19 cellular contexts compared by ENCODE assay signal in genomic region chr15:73493936-73494335, GRCh38. TPM values are rescaled to one million over a fixed set of nuclear protein-coding genes. Genes with fewer than 3 reads are reported as not detected.
A peak's percentile ranks its signal among the peaks of the same experiment; 100 is the strongest.
DNase-seq lines count a peak whose midpoint lies in the region; ATAC-seq and TF ChIP-seq lines count a peak whose summit lies in the region.
"Had no signal": no experiment of that assay in that cellular context is flagged by ENCODE, and none has a peak within 500 bp of the region (broad histone marks: within the 10 kb centered on the region; RNA-seq: fewer than 3 reads in every experiment).

No MANE protein-coding gene starts in this region.

- H3K4me1 ChIP-seq in RWPE2 (ENCODE audit: insufficient read depth, poor library complexity, severe bottlenecking) (no peaks in the 10 kb centered on the region), tibial nerve (no peaks in the 10 kb centered on the region)

- H3K27ac ChIP-seq in RWPE2 (ENCODE audit: poor library complexity, severe bottlenecking) (no peak overlapping the region), tibial nerve (no peak overlapping the region)

- no peak for TF ChIP-seq CTCF in RWPE2 (IDR thresholded peaks at IDR 0.05; ENCODE audit: poor library complexity, severe bottlenecking)
- TF ChIP-seq CTCF in epithelial cell of esophagus (IDR thresholded peaks at IDR 0.05; ENCODE audit: insufficient read depth, low read depth, low read length, missing control alignments) = no peak
- TF ChIP-seq CTCF in tibial nerve (IDR thresholded peaks at IDR 0.05) = no peak

- H3K27me3 ChIP-seq in RWPE2 (ENCODE audit: insufficient read depth, poor library complexity, severe bottlenecking) = peaks cover 34% of the 10 kb centered on the region
- H3K27me3 ChIP-seq in tibial nerve = no peaks in the 10 kb centered on the region

- no peak overlapping the region for H3K4me3 ChIP-seq in RWPE2 (ENCODE audit: severe bottlenecking)
- no peak overlapping the region for H3K4me3 ChIP-seq in epithelial cell of esophagus (ENCODE audit: low read length)
- H3K4me3 ChIP-seq in tibial nerve = no peak overlapping the region

- peaks cover 2% of the 10 kb centered on the region for H3K9me3 ChIP-seq in RWPE2 (ENCODE audit: severe bottlenecking)
- no peaks in the 10 kb centered on the region for H3K9me3 ChIP-seq in tibial nerve

- 0 out of 3 replicates have a peak, but pooled peaks have one; percentile 17 for ATAC-seq in RWPE2 (ENCODE audit: low read depth)
- ATAC-seq in GM21717 (IDR thresholded peaks at IDR 0.05; ENCODE audit: unreplicated experiment) = no peak

- 94 to 95% methylated on average over 2 of the region's 2 CpGs for WGBS in tibial nerve, 2 donors

- DNase-seq in NCI-H226 = peak; percentile 88
- DNase-seq in RWPE2 (ENCODE audit: low spot score) = no peak
- DNase-seq in epithelial cell of esophagus (ENCODE audit: low read depth) = peak; percentile 16
- peak; percentile 2 for DNase-seq in kidney tubule cell (ENCODE audit: low spot score)
- DNase-seq in tibial nerve (ENCODE audit: low spot score in 2 of 2) = no peak
- DNase-seq in stimulated activated CD8-positive, alpha-beta memory T cell treated with anti-CD3 and anti-CD28 coated beads, Interleukin-4, amount 100 ng/mL, for 48 hours = no peak
- DNase-seq in dedifferentiated amniotic fluid mesenchymal stem cell (ENCODE audit: extremely low spot score) = no peak
- DNase-seq: C1 segment of cervical spinal cord; Calu3; CD4-positive, alpha-beta memory T cell; COR-L47; DMS53; DND-41; H7; HCEC 1CT had no signal

- no peak for TF ChIP-seq POLR2A in tibial nerve (IDR thresholded peaks at IDR 0.05)

- no peaks in the 10 kb centered on the region for H3K36me3 ChIP-seq in RWPE2 (ENCODE audit: low read depth)
- no peaks in the 10 kb centered on the region for H3K36me3 ChIP-seq in tibial nerve

- TF ChIP-seq EP300 in tibial nerve (IDR thresholded peaks at IDR 0.05) = no peak

RNA-seq across cellular contexts. Expression of gene REC114, which starts 51.0 kb away (rescaled TPM):
- not detected for total RNA-seq in tibial nerve
- total RNA-seq: A172; A673; Calu3; CD4-positive, alpha-beta memory T cell; H1; H7 had no signal

Comparison
In these comparisons a context has a peak if more than half of its experiments do, and no peak if none do; other contexts are left out.
1. DNase-seq: peak in NCI-H226 (single experiment), epithelial cell of esophagus (single experiment) and kidney tubule cell (single experiment); none in RWPE2 (single experiment), tibial nerve (0 of 2), stimulated activated CD8-positive, alpha-beta memory T cell treated with anti-CD3 and anti-CD28 coated beads, Interleukin-4, amount 100 ng/mL, for 48 hours (single experiment) and dedifferentiated amniotic fluid mesenchymal stem cell (single experiment).